In the genomic region with DNA sequence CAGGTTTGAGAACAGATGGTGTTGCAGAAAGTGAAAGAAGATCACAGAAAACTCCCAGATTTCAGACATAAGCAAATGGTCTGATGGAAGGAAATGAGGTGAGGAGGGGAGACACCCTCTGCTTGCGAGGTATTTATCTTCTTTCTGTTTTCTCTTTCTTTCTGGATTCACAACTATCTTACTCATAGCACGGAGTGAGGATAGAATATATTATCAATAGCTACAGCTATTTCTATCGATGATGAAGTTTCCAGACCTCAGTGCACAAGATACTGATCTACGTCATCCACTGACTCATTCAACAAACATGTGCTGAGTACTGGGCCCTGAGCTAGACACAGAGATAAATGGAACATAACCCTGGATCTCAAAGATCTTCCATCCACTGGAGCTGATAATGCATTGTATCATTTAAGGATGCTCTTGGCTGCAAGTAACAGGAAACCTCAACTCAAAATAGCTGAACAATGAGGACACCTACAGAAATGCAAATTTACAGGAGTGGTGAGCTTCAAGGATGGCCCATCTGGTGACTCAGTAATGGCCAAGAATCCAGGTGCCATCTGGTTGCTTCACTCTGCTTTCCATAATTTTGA, we compare ENCODE assay signal across 12 cellular contexts. TPM values are rescaled to one million over a fixed set of nuclear protein-coding genes. Genes with fewer than 3 reads are reported as not detected.
A peak's percentile ranks its signal among the peaks of the same experiment; 100 is the strongest.
DNase-seq lines count a peak whose midpoint lies in the region; ATAC-seq and TF ChIP-seq lines count a peak whose summit lies in the region.
"Had no signal": no experiment of that assay in that cellular context is flagged by ENCODE, and none has a peak within 500 bp of the region (broad histone marks: within the 10 kb centered on the region; RNA-seq: fewer than 3 reads in every experiment).

No MANE protein-coding gene starts in this region.

- no peak for TF ChIP-seq CTCF in GM06990 (IDR thresholded peaks at IDR 0.05; ENCODE audit: insufficient read depth, low read length, poor library complexity, severe bottlenecking)
- TF ChIP-seq CTCF in GM23338 (conservative IDR thresholded peaks at IDR 0.05; ENCODE audit: low read depth in 2 of 2): no peak
- TF ChIP-seq CTCF in BE2C (IDR thresholded peaks at IDR 0.05; ENCODE audit: low read depth, low read length): no peak

- DNase-seq in GM06990 (ENCODE audit: extremely low read depth, insufficient read length) (peak; percentile 61), T1000 (lab: John Stamatoyannopoulos, UW) (peak; percentile 26), GM23338 (ENCODE audit: low spot score) (no peak), BE2C (no peak)
- no peak for DNase-seq in stimulated activated CD4-positive, alpha-beta T cell treated with anti-CD3 and anti-CD28 coated beads, Interleukin-2, amount 100 ng/mL, for 48 hours
- no peak for DNase-seq in effector CD4-positive, alpha-beta T cell
- DNase-seq: stimulated activated CD4-positive, alpha-beta T cell treated with anti-CD3 and anti-CD28 coated beads, Interleukin-12 subunit alpha, Interleukin-12 subunit beta, amount 100 ng/mL, for 4 hours; tibial artery had no signal

- no peaks in the 10 kb centered on the region for H3K79me2 ChIP-seq in GM23338 (replicated peaks; ENCODE audit: insufficient read depth)

- peak; percentile 53 for ATAC-seq in GM19324 (IDR thresholded peaks at IDR 0.05; ENCODE audit: low FRiP score, unreplicated experiment)
- peak; percentile 43 for ATAC-seq in HG02981 (IDR thresholded peaks at IDR 0.05; ENCODE audit: unreplicated experiment)
- ATAC-seq in GM23338: no peak

- H2AFZ ChIP-seq in GM23338: no peak overlapping the region

- H3F3A ChIP-seq in GM23338 (replicated peaks; ENCODE audit: low read depth): no peaks in the 10 kb centered on the region

- no peaks in the 10 kb centered on the region for H3K4me1 Mint-ChIP-seq in GM23338

- no peak overlapping the region for H3K4me3 ChIP-seq in GM06990 (replicated peaks; ENCODE audit: low read depth, low read length)
- H3K4me3 ChIP-seq in GM23338: no peak overlapping the region
- no peak overlapping the region for H3K4me3 ChIP-seq in BE2C (ENCODE audit: low read depth, low read length)
- H3K4me3 ChIP-seq: lung, tibial artery had no signal

- no peak overlapping the region for H3K27ac ChIP-seq in GM23338 (ENCODE audit: low read depth)
- H3K27ac ChIP-seq: tibial artery had no signal

- no peak overlapping the region for H3K4me2 ChIP-seq in GM23338

- no peak overlapping the region for H3K27ac Mint-ChIP-seq in GM23338
- H3K27ac Mint-ChIP-seq: IgD-negative memory B cell had no signal

- no peaks in the 10 kb centered on the region for H3K36me3 Mint-ChIP-seq in GM23338 (ENCODE audit: low read depth)

- peaks cover 8% of the 10 kb centered on the region for H3K9me2 ChIP-seq in GM23338 (ENCODE audit: insufficient read depth)

- H3K36me3 ChIP-seq in GM06990 (ENCODE audit: control insufficient read depth, insufficient read depth, low read length) (no peaks in the 10 kb centered on the region), GM23338 (ENCODE audit: insufficient read depth) (no peaks in the 10 kb centered on the region), BE2C (no peaks in the 10 kb centered on the region)

- H3K27me3 ChIP-seq in GM06990 (replicated peaks; ENCODE audit: control insufficient read depth, insufficient read depth, low read length) (no peaks in the 10 kb centered on the region), GM23338 (ENCODE audit: insufficient read depth) (no peaks in the 10 kb centered on the region), BE2C (no peaks in the 10 kb centered on the region)
- H3K27me3 ChIP-seq: tibial artery had no signal

- H3K27me3 Mint-ChIP-seq in GM23338 (ENCODE audit: insufficient read depth, low read depth, poor library complexity): no peaks in the 10 kb centered on the region
- H3K27me3 Mint-ChIP-seq: IgD-negative memory B cell had no signal

- no peaks in the 10 kb centered on the region for H4K20me1 ChIP-seq in GM23338 (replicated peaks; ENCODE audit: insufficient read depth)

- H3K4me1 ChIP-seq in GM23338 (ENCODE audit: insufficient read depth) (no peaks in the 10 kb centered on the region), BE2C (no peaks in the 10 kb centered on the region)
- H3K4me1 ChIP-seq: tibial artery had no signal

- H3K9me3 Mint-ChIP-seq in GM23338: no peaks in the 10 kb centered on the region

- no peaks in the 10 kb centered on the region for H3K9me3 ChIP-seq in BE2C
- H3K9me3 ChIP-seq: tibial artery had no signal

- H3K4me3 Mint-ChIP-seq in GM23338: no peak overlapping the region

TF ChIP-seq in GM23338, 12 proteins besides CTCF, POLR2A, EP300 and RAD21 (continues in another document):
- no peak for TF ChIP-seq NANOG (IDR thresholded peaks at IDR 0.05; ENCODE audit: borderline replicate concordance)
- TF ChIP-seq POLR2AphosphoS5 (IDR thresholded peaks at IDR 0.05; ENCODE audit: low read depth): no peak
- no peak for TF ChIP-seq EZH2phosphoT487 (IDR thresholded peaks at IDR 0.05; ENCODE audit: unreplicated experiment)
- TF ChIP-seq, protein P1, sequence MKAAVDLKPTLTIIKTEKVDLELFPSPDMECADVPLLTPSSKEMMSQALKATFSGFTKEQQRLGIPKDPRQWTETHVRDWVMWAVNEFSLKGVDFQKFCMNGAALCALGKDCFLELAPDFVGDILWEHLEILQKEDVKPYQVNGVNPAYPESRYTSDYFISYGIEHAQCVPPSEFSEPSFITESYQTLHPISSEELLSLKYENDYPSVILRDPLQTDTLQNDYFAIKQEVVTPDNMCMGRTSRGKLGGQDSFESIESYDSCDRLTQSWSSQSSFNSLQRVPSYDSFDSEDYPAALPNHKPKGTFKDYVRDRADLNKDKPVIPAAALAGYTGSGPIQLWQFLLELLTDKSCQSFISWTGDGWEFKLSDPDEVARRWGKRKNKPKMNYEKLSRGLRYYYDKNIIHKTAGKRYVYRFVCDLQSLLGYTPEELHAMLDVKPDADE (IDR thresholded peaks at IDR 0.05): no peak
- TF ChIP-seq, protein P2, sequence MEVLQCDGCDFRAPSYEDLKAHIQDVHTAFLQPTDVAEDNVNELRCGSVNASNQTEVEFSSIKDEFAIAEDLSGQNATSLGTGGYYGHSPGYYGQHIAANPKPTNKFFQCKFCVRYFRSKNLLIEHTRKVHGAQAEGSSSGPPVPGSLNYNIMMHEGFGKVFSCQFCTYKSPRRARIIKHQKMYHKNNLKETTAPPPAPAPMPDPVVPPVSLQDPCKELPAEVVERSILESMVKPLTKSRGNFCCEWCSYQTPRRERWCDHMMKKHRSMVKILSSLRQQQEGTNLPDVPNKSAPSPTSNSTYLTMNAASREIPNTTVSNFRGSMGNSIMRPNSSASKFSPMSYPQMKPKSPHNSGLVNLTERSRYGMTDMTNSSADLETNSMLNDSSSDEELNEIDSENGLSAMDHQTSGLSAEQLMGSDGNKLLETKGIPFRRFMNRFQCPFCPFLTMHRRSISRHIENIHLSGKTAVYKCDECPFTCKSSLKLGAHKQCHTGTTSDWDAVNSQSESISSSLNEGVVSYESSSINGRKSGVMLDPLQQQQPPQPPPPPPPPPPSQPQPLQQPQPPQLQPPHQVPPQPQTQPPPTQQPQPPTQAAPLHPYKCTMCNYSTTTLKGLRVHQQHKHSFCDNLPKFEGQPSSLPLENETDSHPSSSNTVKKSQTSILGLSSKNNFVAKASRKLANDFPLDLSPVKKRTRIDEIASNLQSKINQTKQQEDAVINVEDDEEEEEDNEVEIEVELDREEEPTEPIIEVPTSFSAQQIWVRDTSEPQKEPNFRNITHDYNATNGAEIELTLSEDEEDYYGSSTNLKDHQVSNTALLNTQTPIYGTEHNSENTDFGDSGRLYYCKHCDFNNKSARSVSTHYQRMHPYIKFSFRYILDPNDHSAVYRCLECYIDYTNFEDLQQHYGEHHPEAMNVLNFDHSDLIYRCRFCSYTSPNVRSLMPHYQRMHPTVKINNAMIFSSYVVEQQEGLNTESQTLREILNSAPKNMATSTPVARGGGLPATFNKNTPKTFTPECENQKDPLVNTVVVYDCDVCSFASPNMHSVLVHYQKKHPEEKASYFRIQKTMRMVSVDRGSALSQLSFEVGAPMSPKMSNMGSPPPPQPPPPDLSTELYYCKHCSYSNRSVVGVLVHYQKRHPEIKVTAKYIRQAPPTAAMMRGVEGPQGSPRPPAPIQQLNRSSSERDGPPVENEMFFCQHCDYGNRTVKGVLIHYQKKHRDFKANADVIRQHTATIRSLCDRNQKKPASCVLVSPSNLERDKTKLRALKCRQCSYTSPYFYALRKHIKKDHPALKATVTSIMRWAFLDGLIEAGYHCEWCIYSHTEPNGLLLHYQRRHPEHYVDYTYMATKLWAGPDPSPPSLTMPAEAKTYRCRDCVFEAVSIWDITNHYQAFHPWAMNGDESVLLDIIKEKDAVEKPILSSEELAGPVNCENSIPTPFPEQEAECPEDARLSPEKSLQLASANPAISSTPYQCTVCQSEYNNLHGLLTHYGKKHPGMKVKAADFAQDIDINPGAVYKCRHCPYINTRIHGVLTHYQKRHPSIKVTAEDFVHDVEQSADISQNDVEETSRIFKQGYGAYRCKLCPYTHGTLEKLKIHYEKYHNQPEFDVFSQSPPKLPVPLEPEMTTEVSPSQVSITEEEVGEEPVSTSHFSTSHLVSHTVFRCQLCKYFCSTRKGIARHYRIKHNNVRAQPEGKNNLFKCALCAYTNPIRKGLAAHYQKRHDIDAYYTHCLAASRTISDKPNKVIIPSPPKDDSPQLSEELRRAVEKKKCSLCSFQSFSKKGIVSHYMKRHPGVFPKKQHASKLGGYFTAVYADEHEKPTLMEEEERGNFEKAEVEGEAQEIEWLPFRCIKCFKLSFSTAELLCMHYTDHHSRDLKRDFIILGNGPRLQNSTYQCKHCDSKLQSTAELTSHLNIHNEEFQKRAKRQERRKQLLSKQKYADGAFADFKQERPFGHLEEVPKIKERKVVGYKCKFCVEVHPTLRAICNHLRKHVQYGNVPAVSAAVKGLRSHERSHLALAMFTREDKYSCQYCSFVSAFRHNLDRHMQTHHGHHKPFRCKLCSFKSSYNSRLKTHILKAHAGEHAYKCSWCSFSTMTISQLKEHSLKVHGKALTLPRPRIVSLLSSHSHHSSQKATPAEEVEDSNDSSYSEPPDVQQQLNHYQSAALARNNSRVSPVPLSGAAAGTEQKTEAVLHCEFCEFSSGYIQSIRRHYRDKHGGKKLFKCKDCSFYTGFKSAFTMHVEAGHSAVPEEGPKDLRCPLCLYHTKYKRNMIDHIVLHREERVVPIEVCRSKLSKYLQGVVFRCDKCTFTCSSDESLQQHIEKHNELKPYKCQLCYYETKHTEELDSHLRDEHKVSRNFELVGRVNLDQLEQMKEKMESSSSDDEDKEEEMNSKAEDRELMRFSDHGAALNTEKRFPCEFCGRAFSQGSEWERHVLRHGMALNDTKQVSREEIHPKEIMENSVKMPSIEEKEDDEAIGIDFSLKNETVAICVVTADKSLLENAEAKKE (CRISPR knock-in tag; IDR thresholded peaks at IDR 0.05): no peak
- TF ChIP-seq EZH2 (IDR thresholded peaks at IDR 0.05; ENCODE audit: low read depth, unreplicated experiment): no peak
- TF ChIP-seq CREB1 (CRISPR knock-in tag; IDR thresholded peaks at IDR 0.05; ENCODE audit: low read depth): no peak

RNA-seq across cellular contexts. Expression of a gene that starts 21.2 kb away (rescaled TPM):
- 0.21 TPM in 1 of 2 replicates, not detected in the other for total RNA-seq in GM23338 (2014; rRNA removed; shearing (Covaris generic))
- 0.17 and 0.40 TPM in 2 replicates for polyA plus RNA-seq in GM23338 (2016; fragmentation: Nextera tagmentation; extraction: Ambion mirVana)
- not detected for polyA plus RNA-seq in BE2C (2012; ENCODE audit: insufficient read depth, insufficient read length, low read depth)

Comparison
In these comparisons a context has a peak if more than half of its experiments do, and no peak if none do; other contexts are left out.
1. DNase-seq: peak in GM06990 (single experiment) and T1000 (single experiment); none in stimulated activated CD4-positive, alpha-beta T cell treated with anti-CD3 and anti-CD28 coated beads, Interleukin-2, amount 100 ng/mL, for 48 hours (0 of 2), effector CD4-positive, alpha-beta T cell (single experiment), GM23338 (single experiment) and BE2C (single experiment).